14 cellular contexts compared by ENCODE assay signal in the genomic region with DNA sequence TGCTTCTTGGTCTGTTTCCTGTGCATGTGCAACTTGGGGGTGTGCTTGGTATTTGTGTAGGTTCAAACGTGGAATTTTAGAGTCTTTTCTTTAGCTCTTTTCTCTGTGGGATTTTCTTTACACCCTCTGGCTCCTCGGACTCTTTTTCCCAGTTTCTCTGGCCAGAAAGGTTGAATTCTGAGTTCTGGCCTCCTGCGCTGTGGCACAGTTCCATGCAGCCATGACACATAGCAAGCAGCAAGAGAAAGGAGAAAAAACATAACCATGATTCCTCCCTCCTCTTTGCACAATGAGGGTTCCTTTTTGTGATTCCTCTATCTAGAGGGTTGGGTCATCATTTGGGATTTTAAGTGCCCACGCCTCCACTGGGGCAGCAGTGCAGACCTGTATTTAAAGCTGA.
"Had no signal": no experiment of that assay in that cellular context is flagged by ENCODE, and none has a peak within 500 bp of the region (broad histone marks: within the 10 kb centered on the region; RNA-seq: fewer than 3 reads in every experiment).

No MANE protein-coding gene starts in this region.

- DNase-seq: colonic mucosa; dermis blood vessel endothelial cell; esophagus squamous epithelium; foreskin fibroblast; hippocampal formation; mesenchymal stem cell; midbrain; naive thymus-derived CD4-positive, alpha-beta T cell; stimulated activated CD4-positive, alpha-beta T cell treated with anti-CD3 and anti-CD28 coated beads, Interleukin-2, amount 100 ng/mL, for 48 hours; stimulated activated naive CD4-positive, alpha-beta T cell treated with Interleukin-2 at 50 U/mL for 16 hours; trophoblast cell had no signal

- ATAC-seq: naive thymus-derived CD4-positive, alpha-beta T cell had no signal

- H3K9me3 ChIP-seq: colonic mucosa, neutrophil had no signal

- H3K4me1 ChIP-seq: colonic mucosa, esophagus squamous epithelium had no signal

- H3K27me3 ChIP-seq: colonic mucosa, esophagus squamous epithelium, neutrophil had no signal

- H3K27ac ChIP-seq: colonic mucosa, esophagus squamous epithelium, neutrophil had no signal

- H3K4me3 ChIP-seq: colonic mucosa, esophagus squamous epithelium, lung, smooth muscle cell had no signal

- H3K36me3 ChIP-seq: colonic mucosa, neutrophil had no signal
